9 cellular contexts compared by ENCODE assay signal in the genomic region with DNA sequence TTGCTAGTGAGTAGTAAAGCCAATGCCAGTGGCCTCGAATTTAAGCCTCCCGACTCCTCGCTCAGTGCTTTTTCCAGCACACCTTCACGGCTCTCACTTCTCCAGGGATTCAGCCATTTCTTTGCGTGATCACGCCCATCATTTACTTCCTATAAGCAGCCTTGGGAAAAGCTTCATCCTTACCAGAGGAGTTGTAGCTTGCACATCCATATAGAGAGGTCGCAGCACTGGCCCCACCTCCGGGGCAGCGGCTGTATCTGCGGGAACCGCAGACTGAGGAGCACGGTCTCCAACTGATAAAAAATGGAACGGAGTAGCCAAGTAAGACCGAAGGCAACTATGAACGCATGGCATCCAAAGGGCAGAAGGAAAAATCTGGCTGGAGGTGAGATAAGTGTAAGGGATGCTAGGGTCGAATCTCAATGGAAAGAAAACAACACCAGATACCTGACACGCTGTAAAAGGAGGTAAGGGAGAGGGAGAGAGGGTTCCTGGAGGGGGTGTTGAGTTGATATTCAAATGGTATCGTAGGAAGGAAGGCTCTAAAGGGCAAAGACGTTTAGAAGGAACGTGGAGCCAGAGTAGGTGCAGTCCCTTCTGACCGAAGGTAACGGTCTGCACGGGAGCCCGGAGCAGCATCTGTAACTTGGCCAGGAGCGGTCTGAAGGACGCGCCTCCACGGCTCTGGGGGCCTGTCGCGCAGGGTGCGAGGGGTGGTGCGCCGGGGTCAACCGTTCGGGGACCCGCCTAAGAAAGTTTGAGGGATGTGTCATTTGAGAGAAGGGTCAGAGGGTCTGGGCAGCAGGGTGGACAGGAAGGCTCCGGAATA. TPM values are rescaled to one million over a fixed set of nuclear protein-coding genes. Genes with fewer than 3 reads are reported as not detected.
DNase-seq lines count a peak whose midpoint lies in the region; ATAC-seq, FAIRE-seq and TF ChIP-seq lines count a peak whose summit lies in the region.
"Had no signal": no experiment of that assay in that cellular context is flagged by ENCODE, and none has a peak within 500 bp of the region (broad histone marks: within the 10 kb centered on the region; RNA-seq: fewer than 3 reads in every experiment).

No MANE protein-coding gene starts in this region.

- H4K20me1 ChIP-seq in K562 (replicated peaks; ENCODE audit: control insufficient read depth, insufficient read depth, low read length), result no peaks in the 10 kb centered on the region; the same call in 1 of the 2 replicates

- H3K27me3 Mint-ChIP-seq in immature natural killer cell (ENCODE audit: low read depth in 3 of 3), result peaks cover 15 to 45% (median 38%) of the 10 kb centered on the region in 3 donors
- H3K27me3 Mint-ChIP-seq in stimulated activated naive CD8-positive, alpha-beta T cell treated with anti-CD3 and anti-CD28 coated beads, Interleukin-15, Interleukin-2, amounts not matched to agents 100 ng/mL and 50 ng/mL, for 24 hours, result no peaks in the 10 kb centered on the region

- DNase-seq in EH (ENCODE audit: low read depth) (peak; percentile 30), NB4 (ENCODE audit: low read depth) (peak; percentile 61), K562 (ENCODE audit: extremely low read depth in 1 of 4, low spot score in 3 of 4) (peak; percentile 50 to 64 (median 52)), immature natural killer cell (no peak), DMS153 treated with DMSO at 0.1 percent for 48 hours (lab: John Stamatoyannopoulos, UW; ENCODE audit: unreplicated experiment) (no peak), globus pallidus (ENCODE audit: low spot score) (no peak)

- peak overlapping the region; percentile 97 for H3K9ac ChIP-seq in K562 (ENCODE audit: insufficient read depth in 1 of 2, low read depth in 2 of 2, low read length in 2 of 2)

- TF ChIP-seq POLR2A in NB4 (IDR thresholded peaks at IDR 0.05; ENCODE audit: extremely low read depth, insufficient read length), result no peak
- no peak for TF ChIP-seq POLR2A in K562 (conservative IDR thresholded peaks at IDR 0.05)

- H3K4me1 ChIP-seq in K562 (replicated peaks in 1 of 2; ENCODE audit: control insufficient read depth in 2 of 2, insufficient read depth in 2 of 2, low read length in 2 of 2), result peaks cover 10 to 14% of the 10 kb centered on the region in 2 experiments; a peak in 4 of 5 replicates

- peak overlapping the region; percentile 92 for H3K27ac ChIP-seq in K562 (ENCODE audit: extremely low read depth, low read depth, low read length)

- POLR2A ChIA-PET in K562 (lab: Yijun Ruan, JAX), result interaction anchor here (1.0 to 2.6 kb wide), 5 partner anchors 8 to 82 kb away, joined by 3 to 11 read pairs (median 6); no protein-coding TSS in a partner anchor

- H3K79me2 ChIP-seq in K562 (ENCODE audit: control insufficient read depth, insufficient read depth, low read length), result peaks cover 41% of the 10 kb centered on the region

- H3K27me3 ChIP-seq in K562 (ENCODE audit: control insufficient read depth in 2 of 2, insufficient read depth in 2 of 2, low read length in 2 of 2), result no peaks in the 10 kb centered on the region

- no peaks in the 10 kb centered on the region for H3K9me3 ChIP-seq in K562 (replicated peaks; ENCODE audit: control insufficient read depth, insufficient read depth, low read depth, low read length)

- intact Hi-C loops in K562 (cut with micrococcal nuclease), result loop anchor here (2.0 kb wide), 1 partner anchor 82 kb away; no protein-coding TSS in a partner anchor

- no peak for TF ChIP-seq EP300 in K562 (IDR thresholded peaks at IDR 0.05; ENCODE audit: low read length)

- no peaks in the 10 kb centered on the region for H3K9me3 Mint-ChIP-seq in immature natural killer cell
- no peaks in the 10 kb centered on the region for H3K9me3 Mint-ChIP-seq in stimulated activated naive CD8-positive, alpha-beta T cell treated with anti-CD3 and anti-CD28 coated beads, Interleukin-15, Interleukin-2, amounts not matched to agents 100 ng/mL and 50 ng/mL, for 24 hours

- in situ Hi-C loops in K562 (cut with MboI), result no loop called here

- H3K4me3 ChIP-seq in NB4 (ENCODE audit: low read depth, low read length) (peak overlapping the region; percentile 96), K562 (peak overlapping the region; percentile 96)

- no peak for TF ChIP-seq CTCF in NB4 (IDR thresholded peaks at IDR 0.05; ENCODE audit: low read depth, low read length)
- no peak for TF ChIP-seq CTCF in K562 (IDR thresholded peaks at IDR 0.05 in 2 of 3, conservative IDR thresholded peaks at IDR 0.05 in 1 of 3; ENCODE audit: insufficient read depth in 2 of 3, low read depth in 1 of 3, low read length in 3 of 3)

- H3K9me1 ChIP-seq in K562 (ENCODE audit: control insufficient read depth, insufficient read depth, low read length), result no peaks in the 10 kb centered on the region

- H3K4me3 Mint-ChIP-seq in immature natural killer cell, result peak overlapping the region; percentile 89 to 97 (median 92)
- H3K4me3 Mint-ChIP-seq in stimulated activated naive CD8-positive, alpha-beta T cell treated with anti-CD3 and anti-CD28 coated beads, Interleukin-15, Interleukin-2, amounts not matched to agents 100 ng/mL and 50 ng/mL, for 24 hours, result peak overlapping the region; percentile 95

- TF ChIP-seq RAD21 in K562 (CRISPR knock-in tag; conservative IDR thresholded peaks at IDR 0.05 in 1 of 2, IDR thresholded peaks at IDR 0.05 in 1 of 2), result no peak

- H3K4me2 ChIP-seq in K562 (ENCODE audit: insufficient read depth, low read length), result peak overlapping the region; percentile 98

- CTCF ChIA-PET in K562 (lab: Yijun Ruan, JAX; ENCODE audit: low intra/inter-chr PET ratio), result no interaction called here

- WGBS in K562 (ENCODE audit: insufficient coverage, low coverage, missing lambda C conversion rate), result 4% methylated on average over 36 of the region's 37 CpGs

- peaks cover 1 to 22% (median 18%) of the 10 kb centered on the region in 3 donors for H3K36me3 Mint-ChIP-seq in immature natural killer cell
- peaks cover 48% of the 10 kb centered on the region for H3K36me3 Mint-ChIP-seq in stimulated activated naive CD8-positive, alpha-beta T cell treated with anti-CD3 and anti-CD28 coated beads, Interleukin-15, Interleukin-2, amounts not matched to agents 100 ng/mL and 50 ng/mL, for 24 hours (ENCODE audit: low read depth)

- H3K36me3 ChIP-seq in K562 (ENCODE audit: control insufficient read depth, insufficient read depth, low read length), result peaks cover 56% of the 10 kb centered on the region; the same call in 2 of the 3 replicates

- ATAC-seq in GM21619 (IDR thresholded peaks at IDR 0.05; ENCODE audit: unreplicated experiment) (peak; percentile 33), K562 (peak; percentile 52)

- TSS peak; percentile 40 for BruUV-seq in K562 (replicated peaks; lab: Mats Ljungman, UMichigan)

- H3K4me1 Mint-ChIP-seq in immature natural killer cell, result peaks cover 35 to 56% of the 10 kb centered on the region in 2 donors
- H3K4me1 Mint-ChIP-seq in stimulated activated naive CD8-positive, alpha-beta T cell treated with anti-CD3 and anti-CD28 coated beads, Interleukin-15, Interleukin-2, amounts not matched to agents 100 ng/mL and 50 ng/mL, for 24 hours (ENCODE audit: low read depth), result peaks cover 39% of the 10 kb centered on the region

- H2AFZ ChIP-seq in K562 (ENCODE audit: low read depth, low read length), result peak overlapping the region; percentile 91

- peak; percentile 65 for FAIRE-seq in K562 (lab: Jason Lieb, UNC)
- FAIRE-seq: TTC549 had no signal

- peak overlapping the region; percentile 92 to 97 (median 92) for H3K27ac Mint-ChIP-seq in immature natural killer cell
- peak overlapping the region; percentile 91 for H3K27ac Mint-ChIP-seq in stimulated activated naive CD8-positive, alpha-beta T cell treated with anti-CD3 and anti-CD28 coated beads, Interleukin-15, Interleukin-2, amounts not matched to agents 100 ng/mL and 50 ng/mL, for 24 hours

RNA-seq across cellular contexts. Expression of gene NFS1, which starts 0.6 kb away (rescaled TPM):
- 52.4 and 75.5 TPM in 2 replicates for total RNA-seq in K562 (2011; cell fraction: chromatin; rRNA removed; ENCODE audit: low replicate concordance)
- 59.4 and 63.0 TPM in 2 replicates for total RNA-seq in K562 (2011; cell fraction: nucleolus; rRNA removed)
- 55.7 and 62.0 TPM in 2 replicates for total RNA-seq in K562 (2011; cell fraction: nucleoplasm; rRNA removed)
- total RNA-seq in K562 (2014; rRNA removed) (45.0 and 59.4 TPM in 2 replicates), K562 (2014; rRNA removed; fragmentation: Illumina TruSeq; extraction: Trizol) (41.0 and 41.8 TPM in 2 replicates), K562 (2015; rRNA removed; fragmentation: Illumina TruSeq; extraction: Trizol) (34.1 and 34.7 TPM in 2 replicates), K562 (2021) (47.1 and 52.5 TPM in 2 replicates)
- polyA plus RNA-seq in K562 (2011; rRNA removed) (72.2 and 76.3 TPM in 2 replicates), K562 (2014; fragmentation: Illumina TruSeq; extraction: Trizol) (48.0 and 51.9 TPM in 2 replicates), K562 (2014; fragmentation: Nextera tagmentation; extraction: Ambion mirVana) (10 to 100 TPM; 11.5 to 13.9 TPM), K562 (2014; rRNA removed) (84.8 and 94.6 TPM in 2 replicates), immature natural killer cell (10 to 100 TPM in 2 of 3 donors, 1 to 10 TPM in 1; 8.1 to 21.3 (median 20.0) TPM)
- polyA plus RNA-seq in K562 (2011; cell fraction: cytosol; rRNA removed), result 84.5 and 124 TPM in 2 replicates
- 63.6 and 64.2 TPM in 2 replicates for polyA plus RNA-seq in K562 (2011; cell fraction: nucleus; rRNA removed)
- polyA plus RNA-seq in K562 (2012), result 27.4 and 33.4 TPM in 2 replicates
- 45.8 and 53.4 TPM in 2 replicates for polyA minus RNA-seq in K562 (2011; rRNA and poly(A)+ RNA removed)
- 19.5 and 21.2 TPM in 2 replicates for polyA minus RNA-seq in K562 (2011; cell fraction: cytosol; rRNA and poly(A)+ RNA removed)
- 21.2 and 21.4 TPM in 2 replicates for polyA minus RNA-seq in K562 (2011; cell fraction: nucleus; rRNA and poly(A)+ RNA removed)

RNA-seq across cellular contexts. Expression of gene ROMO1, which starts 0.7 kb away (rescaled TPM):
- total RNA-seq in K562 (2011; cell fraction: chromatin; rRNA removed; ENCODE audit: low replicate concordance), result 8.1 and 30.8 TPM in 2 replicates
- 77.2 and 84.6 TPM in 2 replicates for total RNA-seq in K562 (2011; cell fraction: nucleolus; rRNA removed)
- total RNA-seq in K562 (2011; cell fraction: nucleoplasm; rRNA removed), result 53.4 and 57.0 TPM in 2 replicates
- total RNA-seq in K562 (2014; rRNA removed), result 422 and 571 TPM in 2 replicates
- 46.5 and 50.1 TPM in 2 replicates for total RNA-seq in K562 (2014; rRNA removed; fragmentation: Illumina TruSeq; extraction: Trizol)
- 137 and 139 TPM in 2 replicates for total RNA-seq in K562 (2015; rRNA removed; fragmentation: Illumina TruSeq; extraction: Trizol)
- 217 and 226 TPM in 2 replicates for total RNA-seq in K562 (2021)
- 179 and 193 TPM in 2 replicates for polyA plus RNA-seq in K562 (2011; rRNA removed)
- polyA plus RNA-seq in K562 (2011; cell fraction: cytosol; rRNA removed), result 657 and 854 TPM in 2 replicates
- 234 and 309 TPM in 2 replicates for polyA plus RNA-seq in K562 (2011; cell fraction: nucleus; rRNA removed)
- polyA plus RNA-seq in K562 (2012), result 288 and 480 TPM in 2 replicates
- 31.8 and 117 TPM in 2 replicates for polyA plus RNA-seq in K562 (2014; fragmentation: Illumina TruSeq; extraction: Trizol)
- polyA plus RNA-seq in K562 (2014; fragmentation: Nextera tagmentation; extraction: Ambion mirVana), result 100 to 1,000 TPM; 635 to 741 TPM
- polyA plus RNA-seq in K562 (2014; rRNA removed), result 433 and 559 TPM in 2 replicates
- polyA minus RNA-seq in K562 (2011; rRNA and poly(A)+ RNA removed), result 18.5 and 28.9 TPM in 2 replicates
- polyA minus RNA-seq in K562 (2011; cell fraction: cytosol; rRNA and poly(A)+ RNA removed), result 43.7 and 68.4 TPM in 2 replicates
- 21.0 and 24.8 TPM in 2 replicates for polyA minus RNA-seq in K562 (2011; cell fraction: nucleus; rRNA and poly(A)+ RNA removed)
- polyA plus RNA-seq in immature natural killer cell, result 100 to 1,000 TPM; 298 to 612 (median 340) TPM

RNA-seq across cellular contexts. Expression of gene CPNE1, which starts 33.8 kb away (rescaled TPM):
- 182 and 323 TPM in 2 replicates for total RNA-seq in K562 (2011; cell fraction: chromatin; rRNA removed; ENCODE audit: low replicate concordance)
- total RNA-seq in K562 (2011; cell fraction: nucleolus; rRNA removed), result 205 and 207 TPM in 2 replicates
- 200 and 207 TPM in 2 replicates for total RNA-seq in K562 (2011; cell fraction: nucleoplasm; rRNA removed)
- total RNA-seq in K562 (2014; rRNA removed) (54.4 and 83.8 TPM in 2 replicates), K562 (2014; rRNA removed; fragmentation: Illumina TruSeq; extraction: Trizol) (39.7 and 42.2 TPM in 2 replicates), K562 (2015; rRNA removed; fragmentation: Illumina TruSeq; extraction: Trizol) (41.9 and 42.1 TPM in 2 replicates), K562 (2021) (102 and 105 TPM in 2 replicates)
- polyA plus RNA-seq in K562 (2011; rRNA removed) (72.9 and 80.0 TPM in 2 replicates), K562 (2014; fragmentation: Illumina TruSeq; extraction: Trizol) (68.6 and 69.8 TPM in 2 replicates), K562 (2014; fragmentation: Nextera tagmentation; extraction: Ambion mirVana) (10 to 100 TPM; 45.5 to 56.0 TPM), K562 (2014; rRNA removed) (56.0 and 65.2 TPM in 2 replicates), immature natural killer cell (100 to 1,000 TPM; 445 to 490 (median 454) TPM)
- 124 and 164 TPM in 2 replicates for polyA plus RNA-seq in K562 (2011; cell fraction: cytosol; rRNA removed)
- polyA plus RNA-seq in K562 (2011; cell fraction: nucleus; rRNA removed), result 322 and 336 TPM in 2 replicates
- 98.9 and 128 TPM in 2 replicates for polyA plus RNA-seq in K562 (2012)
- 46.6 and 66.8 TPM in 2 replicates for polyA minus RNA-seq in K562 (2011; rRNA and poly(A)+ RNA removed)
- 46.7 and 82.3 TPM in 2 replicates for polyA minus RNA-seq in K562 (2011; cell fraction: cytosol; rRNA and poly(A)+ RNA removed)
- 66.4 and 92.3 TPM in 2 replicates for polyA minus RNA-seq in K562 (2011; cell fraction: nucleus; rRNA and poly(A)+ RNA removed)

RNA-seq across cellular contexts. Expression of gene RBM12, which starts 33.8 kb away (rescaled TPM):
- 81.9 and 147 TPM in 2 replicates for total RNA-seq in K562 (2011; cell fraction: chromatin; rRNA removed; ENCODE audit: low replicate concordance)
- 22.5 and 28.8 TPM in 2 replicates for total RNA-seq in K562 (2011; cell fraction: nucleolus; rRNA removed)
- 55.1 and 69.2 TPM in 2 replicates for total RNA-seq in K562 (2011; cell fraction: nucleoplasm; rRNA removed)
- total RNA-seq in K562 (2014; rRNA removed), result 33.9 and 40.8 TPM in 2 replicates
- total RNA-seq in K562 (2014; rRNA removed; fragmentation: Illumina TruSeq; extraction: Trizol), result 73.3 and 78.7 TPM in 2 replicates
- total RNA-seq in K562 (2015; rRNA removed; fragmentation: Illumina TruSeq; extraction: Trizol), result 76.5 and 76.8 TPM in 2 replicates
- total RNA-seq in K562 (2021), result 120 TPM in 2 replicates
- polyA plus RNA-seq in K562 (2011; rRNA removed), result 123 and 144 TPM in 2 replicates
- 165 and 176 TPM in 2 replicates for polyA plus RNA-seq in K562 (2011; cell fraction: cytosol; rRNA removed)
- 127 and 133 TPM in 2 replicates for polyA plus RNA-seq in K562 (2011; cell fraction: nucleus; rRNA removed)
- polyA plus RNA-seq in K562 (2012), result 53.2 and 59.8 TPM in 2 replicates
- 133 and 162 TPM in 2 replicates for polyA plus RNA-seq in K562 (2014; fragmentation: Illumina TruSeq; extraction: Trizol)
- 1 to 10 TPM; 5.0 to 10.0 TPM for polyA plus RNA-seq in K562 (2014; fragmentation: Nextera tagmentation; extraction: Ambion mirVana)
- polyA plus RNA-seq in K562 (2014; rRNA removed), result 49.1 and 57.9 TPM in 2 replicates
- 309 and 312 TPM in 2 replicates for polyA minus RNA-seq in K562 (2011; rRNA and poly(A)+ RNA removed)
- 61.7 and 71.5 TPM in 2 replicates for polyA minus RNA-seq in K562 (2011; cell fraction: cytosol; rRNA and poly(A)+ RNA removed)
- 23.6 and 40.4 TPM in 2 replicates for polyA minus RNA-seq in K562 (2011; cell fraction: nucleus; rRNA and poly(A)+ RNA removed)
- polyA plus RNA-seq in immature natural killer cell, result 10 to 100 TPM; 14.7 to 32.9 (median 18.7) TPM

RNA-seq across cellular contexts. Expression of gene RBM39, which starts 43.5 kb away (rescaled TPM):
- 377 and 1,084 TPM in 2 replicates for total RNA-seq in K562 (2011; cell fraction: chromatin; rRNA removed; ENCODE audit: low replicate concordance)
- total RNA-seq in K562 (2011; cell fraction: nucleolus; rRNA removed), result 154 and 218 TPM in 2 replicates
- 345 and 673 TPM in 2 replicates for total RNA-seq in K562 (2011; cell fraction: nucleoplasm; rRNA removed)
- total RNA-seq in K562 (2014; rRNA removed) (241 and 314 TPM in 2 replicates), K562 (2014; rRNA removed; fragmentation: Illumina TruSeq; extraction: Trizol) (305 and 330 TPM in 2 replicates), K562 (2015; rRNA removed; fragmentation: Illumina TruSeq; extraction: Trizol) (297 and 319 TPM in 2 replicates), K562 (2021) (241 and 250 TPM in 2 replicates)
- polyA plus RNA-seq in K562 (2011; rRNA removed) (187 and 191 TPM in 2 replicates), K562 (2014; fragmentation: Illumina TruSeq; extraction: Trizol) (213 and 218 TPM in 2 replicates), K562 (2014; fragmentation: Nextera tagmentation; extraction: Ambion mirVana) (100 to 1,000 TPM; 143 to 198 TPM), K562 (2014; rRNA removed) (212 and 228 TPM in 2 replicates), immature natural killer cell (100 to 1,000 TPM; 120 to 203 (median 142) TPM)
- polyA plus RNA-seq in K562 (2011; cell fraction: cytosol; rRNA removed), result 33.0 and 80.4 TPM in 2 replicates
- polyA plus RNA-seq in K562 (2011; cell fraction: nucleus; rRNA removed), result 662 and 820 TPM in 2 replicates
- 185 and 194 TPM in 2 replicates for polyA plus RNA-seq in K562 (2012)
- polyA minus RNA-seq in K562 (2011; rRNA and poly(A)+ RNA removed), result 178 and 203 TPM in 2 replicates
- polyA minus RNA-seq in K562 (2011; cell fraction: cytosol; rRNA and poly(A)+ RNA removed), result 67.8 and 77.2 TPM in 2 replicates
- polyA minus RNA-seq in K562 (2011; cell fraction: nucleus; rRNA and poly(A)+ RNA removed), result 241 and 336 TPM in 2 replicates

Comparison
In these comparisons a context has a peak if more than half of its experiments do, and no peak if none do; other contexts are left out.
1. DNase-seq: peak in EH (single experiment), NB4 (single experiment) and K562 (4 of 4); none in immature natural killer cell (0 of 3), DMS153 treated with DMSO at 0.1 percent for 48 hours (single experiment) and globus pallidus (single experiment).